ENCODE assay signal across 1 cellular context in the genomic region with DNA sequence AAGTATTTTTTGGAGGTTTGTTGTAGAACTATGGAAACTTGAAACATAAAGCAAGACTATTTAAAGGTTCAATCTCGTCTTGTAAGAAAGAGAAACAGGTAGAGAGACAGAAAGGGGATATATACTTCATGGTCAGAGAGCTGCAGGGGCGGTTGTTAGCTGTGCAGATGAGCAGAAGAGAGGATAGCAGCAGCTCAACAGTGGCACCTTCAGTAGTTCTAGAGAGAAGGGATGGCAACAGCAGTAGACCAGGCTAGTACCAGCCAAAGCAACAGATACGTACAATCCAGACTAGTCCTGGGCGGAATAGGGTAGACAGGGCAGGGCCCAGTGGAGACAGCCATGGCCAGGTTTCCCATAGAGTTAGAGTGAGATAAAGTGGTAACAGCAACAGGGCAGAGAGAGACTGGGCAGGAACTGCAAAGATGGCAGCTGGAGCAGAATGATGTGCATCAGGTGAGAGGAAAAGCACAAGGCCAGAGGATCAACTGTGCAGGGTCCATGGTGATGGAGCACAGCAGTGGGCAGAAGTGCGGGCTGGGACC.
A peak's percentile ranks its signal among the peaks of the same experiment; 100 is the strongest.
TF ChIP-seq lines count a peak whose summit lies in the region.

No MANE protein-coding gene starts in this region.

TF ChIP-seq in GM12878, 131 proteins besides CTCF, POLR2A, EP300 and RAD21 (continued from another document):
- TF ChIP-seq IRF3 (IDR thresholded peaks at IDR 0.05) (no peak), ZNF384 (IDR thresholded peaks at IDR 0.05; ENCODE audit: borderline replicate concordance, low read depth, low read length) (no peak), MYC (IDR thresholded peaks at IDR 0.05; ENCODE audit: insufficient read depth, insufficient read length, insufficient replicate concordance, low read length, severe bottlenecking) (no peak), ATF7 (IDR thresholded peaks at IDR 0.05; ENCODE audit: low read depth) (no peak; the same call in 1 of the 2 replicates), PKNOX1 (IDR thresholded peaks at IDR 0.05) (no peak), NFIC (IDR thresholded peaks at IDR 0.05; ENCODE audit: low read depth, low read length) (peak; percentile 42), JUNB (IDR thresholded peaks at IDR 0.05) (0 out of 2 replicates have a peak, but pooled peaks have one; percentile 6), RCOR1 (conservative IDR thresholded peaks at IDR 0.05; ENCODE audit: low read depth, low read length) (peak; percentile 88; the same call in 1 of the 2 replicates), ZNF687 (IDR thresholded peaks at IDR 0.05) (peak; percentile 95), IRF4 (IDR thresholded peaks at IDR 0.05; ENCODE audit: low read depth, low read length) (peak; percentile 76), IKZF1 (conservative IDR thresholded peaks at IDR 0.05) (peak; percentile 38), ZBTB40 (IDR thresholded peaks at IDR 0.05; ENCODE audit: borderline replicate concordance) (no peak), MTA3 (IDR thresholded peaks at IDR 0.05; ENCODE audit: borderline replicate concordance, low read length) (peak; percentile 100), ZNF217 (IDR thresholded peaks at IDR 0.05) (no peak)
- TF ChIP-seq, protein P1, sequence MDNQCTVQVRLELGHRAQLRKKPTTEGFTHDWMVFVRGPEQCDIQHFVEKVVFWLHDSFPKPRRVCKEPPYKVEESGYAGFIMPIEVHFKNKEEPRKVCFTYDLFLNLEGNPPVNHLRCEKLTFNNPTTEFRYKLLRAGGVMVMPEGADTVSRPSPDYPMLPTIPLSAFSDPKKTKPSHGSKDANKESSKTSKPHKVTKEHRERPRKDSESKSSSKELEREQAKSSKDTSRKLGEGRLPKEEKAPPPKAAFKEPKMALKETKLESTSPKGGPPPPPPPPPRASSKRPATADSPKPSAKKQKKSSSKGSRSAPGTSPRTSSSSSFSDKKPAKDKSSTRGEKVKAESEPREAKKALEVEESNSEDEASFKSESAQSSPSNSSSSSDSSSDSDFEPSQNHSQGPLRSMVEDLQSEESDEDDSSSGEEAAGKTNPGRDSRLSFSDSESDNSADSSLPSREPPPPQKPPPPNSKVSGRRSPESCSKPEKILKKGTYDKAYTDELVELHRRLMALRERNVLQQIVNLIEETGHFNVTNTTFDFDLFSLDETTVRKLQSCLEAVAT (IDR thresholded peaks at IDR 0.05): peak; percentile 34; the same call in 1 of the 2 replicates
- TF ChIP-seq, protein P2, sequence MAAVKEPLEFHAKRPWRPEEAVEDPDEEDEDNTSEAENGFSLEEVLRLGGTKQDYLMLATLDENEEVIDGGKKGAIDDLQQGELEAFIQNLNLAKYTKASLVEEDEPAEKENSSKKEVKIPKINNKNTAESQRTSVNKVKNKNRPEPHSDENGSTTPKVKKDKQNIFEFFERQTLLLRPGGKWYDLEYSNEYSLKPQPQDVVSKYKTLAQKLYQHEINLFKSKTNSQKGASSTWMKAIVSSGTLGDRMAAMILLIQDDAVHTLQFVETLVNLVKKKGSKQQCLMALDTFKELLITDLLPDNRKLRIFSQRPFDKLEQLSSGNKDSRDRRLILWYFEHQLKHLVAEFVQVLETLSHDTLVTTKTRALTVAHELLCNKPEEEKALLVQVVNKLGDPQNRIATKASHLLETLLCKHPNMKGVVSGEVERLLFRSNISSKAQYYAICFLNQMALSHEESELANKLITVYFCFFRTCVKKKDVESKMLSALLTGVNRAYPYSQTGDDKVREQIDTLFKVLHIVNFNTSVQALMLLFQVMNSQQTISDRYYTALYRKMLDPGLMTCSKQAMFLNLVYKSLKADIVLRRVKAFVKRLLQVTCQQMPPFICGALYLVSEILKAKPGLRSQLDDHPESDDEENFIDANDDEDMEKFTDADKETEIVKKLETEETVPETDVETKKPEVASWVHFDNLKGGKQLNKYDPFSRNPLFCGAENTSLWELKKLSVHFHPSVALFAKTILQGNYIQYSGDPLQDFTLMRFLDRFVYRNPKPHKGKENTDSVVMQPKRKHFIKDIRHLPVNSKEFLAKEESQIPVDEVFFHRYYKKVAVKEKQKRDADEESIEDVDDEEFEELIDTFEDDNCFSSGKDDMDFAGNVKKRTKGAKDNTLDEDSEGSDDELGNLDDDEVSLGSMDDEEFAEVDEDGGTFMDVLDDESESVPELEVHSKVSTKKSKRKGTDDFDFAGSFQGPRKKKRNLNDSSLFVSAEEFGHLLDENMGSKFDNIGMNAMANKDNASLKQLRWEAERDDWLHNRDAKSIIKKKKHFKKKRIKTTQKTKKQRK (IDR thresholded peaks at IDR 0.05; ENCODE audit: low read depth, low read length): peak; percentile 75; the same call in 1 of the 2 replicates
TF ChIP-seq in GM12878: peak in this region for 59.
